ENCODE assay signal across 8 cellular contexts in the genomic region with DNA sequence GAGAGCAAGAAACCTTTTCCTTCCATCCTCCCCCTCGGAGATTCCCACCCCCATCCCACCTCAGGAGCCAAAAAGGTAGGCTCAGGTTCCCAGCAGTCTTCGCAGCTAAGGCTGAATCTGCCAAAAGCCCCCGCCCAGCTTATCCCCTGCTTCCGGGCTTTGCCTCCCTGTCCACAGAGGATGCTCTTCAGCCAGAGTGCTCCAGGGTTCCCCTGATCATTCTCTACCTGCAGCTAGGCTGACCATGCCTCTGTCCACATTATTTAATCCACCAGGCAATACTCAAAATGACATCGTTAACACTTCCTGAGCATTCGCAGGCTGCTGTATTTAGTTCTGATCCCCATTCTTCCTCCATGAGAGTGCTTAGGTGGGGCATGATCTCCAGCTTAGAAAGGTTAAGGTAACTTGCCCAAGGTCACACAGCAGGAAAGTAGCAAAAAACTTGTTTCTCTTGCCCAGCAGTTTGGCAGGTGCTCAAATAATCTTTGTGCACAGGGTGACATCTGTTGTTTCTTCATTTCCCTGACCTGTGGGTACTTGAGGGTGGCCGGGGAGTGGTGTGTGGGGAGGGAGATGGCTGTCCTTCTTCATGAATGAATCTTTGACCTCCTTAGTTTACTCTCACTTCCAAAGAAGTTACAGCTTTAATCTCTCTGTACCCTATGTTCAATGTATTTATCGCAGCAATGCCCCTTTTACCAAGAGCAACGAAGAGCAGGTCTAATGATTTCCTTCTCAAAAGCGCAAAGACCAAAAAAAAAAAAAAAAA. TPM values are rescaled to one million over a fixed set of nuclear protein-coding genes. Genes with fewer than 3 reads are reported as not detected.
DNase-seq lines count a peak whose midpoint lies in the region; ATAC-seq and TF ChIP-seq lines count a peak whose summit lies in the region.

No MANE protein-coding gene starts in this region.

- intact Hi-C loops in A673 (cut with micrococcal nuclease; ENCODE audit: unreplicated experiment) = no loop called here

- no peaks in the 10 kb centered on the region for H3K9me3 Mint-ChIP-seq in activated CD8-positive, alpha-beta T cell treated with anti-CD3 and anti-CD28 coated beads, Interleukin-2, amount 10 ng/mL, durations not matched to agents 7 days and 5 days (ENCODE audit: insufficient read depth)
- no peaks in the 10 kb centered on the region for H3K9me3 Mint-ChIP-seq in immature natural killer cell

- CTCF ChIA-PET in A673 (lab: Charles Lee) = interaction anchor here (0.6 kb wide), 1 partner anchor 80 kb away, joined by 12 read pairs; no protein-coding TSS in a partner anchor
- CTCF ChIA-PET in activated CD8-positive, alpha-beta T cell treated with anti-CD3 and anti-CD28 coated beads, Interleukin-2, amount 10 ng/mL, durations not matched to agents 7 days and 5 days (lab: Charles Lee) = interaction anchor here (0.7 to 2.6 kb wide), 12 partner anchors 8 to 97 kb away, joined by 3 to 12 read pairs (median 4); a partner anchor contains a TSS

- H3K4me1 ChIP-seq in A673 (ENCODE audit: insufficient read depth, low read length, poor library complexity, severe bottlenecking) (peaks cover 6% of the 10 kb centered on the region), subcutaneous abdominal adipose tissue (ENCODE audit: control insufficient read depth in 5 of 5, insufficient read depth in 5 of 5, low read length in 5 of 5) (peaks cover 5 to 46% (median 31%) of the 10 kb centered on the region in 5 donors)

- no peaks in the 10 kb centered on the region for H3K27me3 Mint-ChIP-seq in activated CD8-positive, alpha-beta T cell treated with anti-CD3 and anti-CD28 coated beads, Interleukin-2, amount 10 ng/mL, durations not matched to agents 7 days and 5 days (ENCODE audit: low read depth)
- peaks cover 3 to 7% (median 4%) of the 10 kb centered on the region in 3 donors for H3K27me3 Mint-ChIP-seq in immature natural killer cell (ENCODE audit: low read depth in 3 of 3)

- peak overlapping the region in 4 of 5 donors; percentile 35 to 56 (median 50) for H3K9ac ChIP-seq in subcutaneous abdominal adipose tissue (ENCODE audit: low read length in 5 of 5)

- TSS peak; percentile 94 for BruUV-seq in A673 (replicated peaks; lab: Mats Ljungman, UMichigan)

- no peaks in the 10 kb centered on the region for H3K27me3 ChIP-seq in A673 (replicated peaks; ENCODE audit: insufficient read depth, low read depth, low read length, poor library complexity)
- H3K27me3 ChIP-seq in subcutaneous abdominal adipose tissue (ENCODE audit: control insufficient read depth in 5 of 5, insufficient read depth in 4 of 5, low read length in 5 of 5) = no peaks in the 10 kb centered on the region

- in situ Hi-C loops in GM13976 (cut with MboI; ENCODE audit: low sequenced_read_pairs, unreplicated experiment) = loop anchor here (10.0 kb wide), 1 partner anchor 102 kb away; no protein-coding TSS in a partner anchor

- DNase-seq in A673 (ENCODE audit: low spot score) = no peak
- peak; percentile 45 for DNase-seq in GM13976 (ENCODE audit: low spot score)
- no peak for DNase-seq in activated CD8-positive, alpha-beta T cell treated with anti-CD3 and anti-CD28 coated beads, Interleukin-2, amount 10 ng/mL, durations not matched to agents 7 days and 5 days
- no peak for DNase-seq in immature natural killer cell
- DNase-seq in NCI-H2196 treated with DMSO at 0.1 percent for 48 hours (lab: John Stamatoyannopoulos, UW; ENCODE audit: unreplicated experiment) = no peak

- H3K27ac Mint-ChIP-seq in activated CD8-positive, alpha-beta T cell treated with anti-CD3 and anti-CD28 coated beads, Interleukin-2, amount 10 ng/mL, durations not matched to agents 7 days and 5 days = peak overlapping the region; percentile 46
- H3K27ac Mint-ChIP-seq in immature natural killer cell = peak overlapping the region; percentile 80 to 90 (median 90)

- no peak for TF ChIP-seq CTCF in A673 (conservative IDR thresholded peaks at IDR 0.05; ENCODE audit: low read depth, low read length)
- TF ChIP-seq CTCF in GM13976 (IDR thresholded peaks at IDR 0.05; ENCODE audit: borderline replicate concordance, control extremely low read depth, extremely low read depth, insufficient read depth, missing control alignments) = no peak

- POLR2A ChIA-PET in A673 (lab: Charles Lee; ENCODE audit: low non-redundant PET) = no interaction called here
- POLR2A ChIA-PET in activated CD8-positive, alpha-beta T cell treated with anti-CD3 and anti-CD28 coated beads, Interleukin-2, amount 10 ng/mL, durations not matched to agents 7 days and 5 days (lab: Charles Lee) = interaction anchor here (0.7 to 1.6 kb wide), 6 partner anchors 8 to 125 kb away, joined by 3 to 6 read pairs (median 4); no protein-coding TSS in a partner anchor

- H3K36me3 Mint-ChIP-seq in activated CD8-positive, alpha-beta T cell treated with anti-CD3 and anti-CD28 coated beads, Interleukin-2, amount 10 ng/mL, durations not matched to agents 7 days and 5 days (ENCODE audit: low read depth) = no peaks in the 10 kb centered on the region
- H3K36me3 Mint-ChIP-seq in immature natural killer cell = no peaks in the 10 kb centered on the region

- peak overlapping the region; percentile 60 for H3K4me3 ChIP-seq in A673 (ENCODE audit: low read depth, low read length, poor library complexity, severe bottlenecking)
- H3K4me3 ChIP-seq in subcutaneous abdominal adipose tissue (ENCODE audit: low read depth in 1 of 5, low read length in 5 of 5) = peak overlapping the region; percentile 57 to 79 (median 64)

- peaks cover 27% of the 10 kb centered on the region for H3K4me1 Mint-ChIP-seq in activated CD8-positive, alpha-beta T cell treated with anti-CD3 and anti-CD28 coated beads, Interleukin-2, amount 10 ng/mL, durations not matched to agents 7 days and 5 days (ENCODE audit: low read depth)
- H3K4me1 Mint-ChIP-seq in immature natural killer cell = peaks cover 44% of the 10 kb centered on the region in 2 donors

- peak overlapping the region; percentile 47 for H3K27ac ChIP-seq in A673 (ENCODE audit: low read depth, low read length, poor library complexity, severe bottlenecking)
- H3K27ac ChIP-seq in subcutaneous abdominal adipose tissue (ENCODE audit: low read depth, low read length) = no peak overlapping the region

- H3K4me3 Mint-ChIP-seq in activated CD8-positive, alpha-beta T cell treated with anti-CD3 and anti-CD28 coated beads, Interleukin-2, amount 10 ng/mL, durations not matched to agents 7 days and 5 days = peak overlapping the region; percentile 77
- H3K4me3 Mint-ChIP-seq in immature natural killer cell = peak overlapping the region; percentile 89 to 97 (median 91)

- H3K36me3 ChIP-seq in A673 (ENCODE audit: insufficient read depth, low read length, poor library complexity, severe bottlenecking) = no peaks in the 10 kb centered on the region
- H3K36me3 ChIP-seq in subcutaneous abdominal adipose tissue (ENCODE audit: control insufficient read depth in 5 of 5, insufficient read depth in 5 of 5, low read length in 5 of 5) = peaks cover 0 to 15% (median 10%) of the 10 kb centered on the region in 5 donors

- H3K9me3 ChIP-seq in A673 (ENCODE audit: low read depth, low read length, poor library complexity, severe bottlenecking) = no peaks in the 10 kb centered on the region
- no peaks in the 10 kb centered on the region for H3K9me3 ChIP-seq in subcutaneous abdominal adipose tissue (ENCODE audit: control insufficient read depth in 5 of 5, low read length in 5 of 5)

- no peak for ATAC-seq in activated CD8-positive, alpha-beta T cell treated with anti-CD3 and anti-CD28 coated beads, Interleukin-2, amount 10 ng/mL, durations not matched to agents 7 days and 5 days
- ATAC-seq in GM19328 (IDR thresholded peaks at IDR 0.05; ENCODE audit: unreplicated experiment) (no peak), HG03571 (IDR thresholded peaks at IDR 0.05; ENCODE audit: unreplicated experiment) (no peak)

RNA-seq across cellular contexts. Expression of a gene that starts 0.9 kb away (rescaled TPM):
- total RNA-seq in A673 (2021) = 21.1 and 25.3 TPM in 2 replicates
- 1 to 10 TPM; 2.4 to 3.7 TPM for total RNA-seq in activated CD8-positive, alpha-beta T cell treated with anti-CD3 and anti-CD28 coated beads, Interleukin-2, amount 10 ng/mL, durations not matched to agents 7 days and 5 days
- polyA plus RNA-seq in immature natural killer cell = 1 to 10 TPM; 1.3 to 2.3 (median 2.2) TPM

RNA-seq across cellular contexts. Expression of a gene that starts 40.0 kb away (rescaled TPM):
- not detected in 2 replicates for total RNA-seq in A673 (2021)
- 10 to 100 TPM; 27.4 to 27.5 TPM for total RNA-seq in activated CD8-positive, alpha-beta T cell treated with anti-CD3 and anti-CD28 coated beads, Interleukin-2, amount 10 ng/mL, durations not matched to agents 7 days and 5 days
- polyA plus RNA-seq in immature natural killer cell = 100 to 1,000 TPM; 199 to 385 (median 225) TPM

RNA-seq across cellular contexts. Expression of a gene that starts 43.4 kb away (rescaled TPM):
- total RNA-seq in A673 (2021) = 429 and 452 TPM in 2 replicates
- 100 to 1,000 TPM; 413 to 427 TPM for total RNA-seq in activated CD8-positive, alpha-beta T cell treated with anti-CD3 and anti-CD28 coated beads, Interleukin-2, amount 10 ng/mL, durations not matched to agents 7 days and 5 days
- 10 to 100 TPM; 15.8 to 27.9 (median 17.3) TPM for polyA plus RNA-seq in immature natural killer cell

Comparison
In these comparisons a context has a peak if more than half of its experiments do, and no peak if none do; other contexts are left out.
1. RNA of a gene that starts 40.0 kb away (total RNA-seq): 27.4 to 27.5 TPM in activated CD8-positive, alpha-beta T cell treated with anti-CD3 and anti-CD28 coated beads, Interleukin-2, amount 10 ng/mL, durations not matched to agents 7 days and 5 days; not detected in A673; every median in the first group is over 10 times any median in the second.